2 cellular contexts compared by ENCODE assay signal in genomic region chr20:49691818-49692568, GRCh38.
TF ChIP-seq lines count a peak whose summit lies in the region.

No MANE protein-coding gene starts in this region.

TF ChIP-seq in A549, 52 proteins besides CTCF, POLR2A, EP300 and RAD21 (continued from another document):
- TF ChIP-seq, protein P1, sequence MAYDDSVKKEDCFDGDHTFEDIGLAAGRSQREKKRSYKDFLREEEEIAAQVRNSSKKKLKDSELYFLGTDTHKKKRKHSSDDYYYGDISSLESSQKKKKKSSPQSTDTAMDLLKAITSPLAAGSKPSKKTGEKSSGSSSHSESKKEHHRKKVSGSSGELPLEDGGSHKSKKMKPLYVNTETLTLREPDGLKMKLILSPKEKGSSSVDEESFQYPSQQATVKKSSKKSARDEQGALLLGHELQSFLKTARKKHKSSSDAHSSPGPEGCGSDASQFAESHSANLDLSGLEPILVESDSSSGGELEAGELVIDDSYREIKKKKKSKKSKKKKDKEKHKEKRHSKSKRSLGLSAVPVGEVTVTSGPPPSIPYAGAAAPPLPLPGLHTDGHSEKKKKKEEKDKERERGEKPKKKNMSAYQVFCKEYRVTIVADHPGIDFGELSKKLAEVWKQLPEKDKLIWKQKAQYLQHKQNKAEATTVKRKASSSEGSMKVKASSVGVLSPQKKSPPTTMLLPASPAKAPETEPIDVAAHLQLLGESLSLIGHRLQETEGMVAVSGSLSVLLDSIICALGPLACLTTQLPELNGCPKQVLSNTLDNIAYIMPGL (CRISPR knock-in tag; IDR thresholded peaks at IDR 0.05; ENCODE audit: borderline replicate concordance), result no peak
- no peak for TF ChIP-seq FOSB (CRISPR knock-in tag; IDR thresholded peaks at IDR 0.05)
- no peak for TF ChIP-seq NFE2L2 (conservative IDR thresholded peaks at IDR 0.05; ENCODE audit: low read length)
- TF ChIP-seq HES2 (IDR thresholded peaks at IDR 0.05), result no peak
- TF ChIP-seq, protein P2, sequence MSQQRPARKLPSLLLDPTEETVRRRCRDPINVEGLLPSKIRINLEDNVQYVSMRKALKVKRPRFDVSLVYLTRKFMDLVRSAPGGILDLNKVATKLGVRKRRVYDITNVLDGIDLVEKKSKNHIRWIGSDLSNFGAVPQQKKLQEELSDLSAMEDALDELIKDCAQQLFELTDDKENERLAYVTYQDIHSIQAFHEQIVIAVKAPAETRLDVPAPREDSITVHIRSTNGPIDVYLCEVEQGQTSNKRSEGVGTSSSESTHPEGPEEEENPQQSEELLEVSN (IDR thresholded peaks at IDR 0.05; ENCODE audit: borderline replicate concordance, low read depth), result no peak
- no peak for TF ChIP-seq MYC (IDR thresholded peaks at IDR 0.05; ENCODE audit: borderline replicate concordance, low read length)
- no peak for TF ChIP-seq KDM1A (IDR thresholded peaks at IDR 0.05; ENCODE audit: low read depth)

TF ChIP-seq in GM12878, 131 proteins besides CTCF, POLR2A, EP300 and RAD21 (continued from another document):
- TF ChIP-seq, protein P3, sequence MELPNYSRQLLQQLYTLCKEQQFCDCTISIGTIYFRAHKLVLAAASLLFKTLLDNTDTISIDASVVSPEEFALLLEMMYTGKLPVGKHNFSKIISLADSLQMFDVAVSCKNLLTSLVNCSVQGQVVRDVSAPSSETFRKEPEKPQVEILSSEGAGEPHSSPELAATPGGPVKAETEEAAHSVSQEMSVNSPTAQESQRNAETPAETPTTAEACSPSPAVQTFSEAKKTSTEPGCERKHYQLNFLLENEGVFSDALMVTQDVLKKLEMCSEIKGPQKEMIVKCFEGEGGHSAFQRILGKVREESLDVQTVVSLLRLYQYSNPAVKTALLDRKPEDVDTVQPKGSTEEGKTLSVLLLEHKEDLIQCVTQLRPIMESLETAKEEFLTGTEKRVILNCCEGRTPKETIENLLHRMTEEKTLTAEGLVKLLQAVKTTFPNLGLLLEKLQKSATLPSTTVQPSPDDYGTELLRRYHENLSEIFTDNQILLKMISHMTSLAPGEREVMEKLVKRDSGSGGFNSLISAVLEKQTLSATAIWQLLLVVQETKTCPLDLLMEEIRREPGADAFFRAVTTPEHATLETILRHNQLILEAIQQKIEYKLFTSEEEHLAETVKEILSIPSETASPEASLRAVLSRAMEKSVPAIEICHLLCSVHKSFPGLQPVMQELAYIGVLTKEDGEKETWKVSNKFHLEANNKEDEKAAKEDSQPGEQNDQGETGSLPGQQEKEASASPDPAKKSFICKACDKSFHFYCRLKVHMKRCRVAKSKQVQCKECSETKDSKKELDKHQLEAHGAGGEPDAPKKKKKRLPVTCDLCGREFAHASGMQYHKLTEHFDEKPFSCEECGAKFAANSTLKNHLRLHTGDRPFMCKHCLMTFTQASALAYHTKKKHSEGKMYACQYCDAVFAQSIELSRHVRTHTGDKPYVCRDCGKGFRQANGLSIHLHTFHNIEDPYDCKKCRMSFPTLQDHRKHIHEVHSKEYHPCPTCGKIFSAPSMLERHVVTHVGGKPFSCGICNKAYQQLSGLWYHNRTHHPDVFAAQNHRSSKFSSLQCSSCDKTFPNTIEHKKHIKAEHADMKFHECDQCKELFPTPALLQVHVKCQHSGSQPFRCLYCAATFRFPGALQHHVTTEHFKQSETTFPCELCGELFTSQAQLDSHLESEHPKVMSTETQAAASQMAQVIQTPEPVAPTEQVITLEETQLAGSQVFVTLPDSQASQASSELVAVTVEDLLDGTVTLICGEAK (IDR thresholded peaks at IDR 0.05; ENCODE audit: borderline replicate concordance), result no peak
- TF ChIP-seq MEF2B (IDR thresholded peaks at IDR 0.05; ENCODE audit: partially characterized antibody, poor library complexity, severe bottlenecking) (no peak), ATF3 (IDR thresholded peaks at IDR 0.05; ENCODE audit: borderline replicate concordance, extremely low read depth, low read depth, low read length) (no peak), POLR2AphosphoS2 (IDR thresholded peaks at IDR 0.05; ENCODE audit: low read depth, low read length) (no peak), EGR1 (IDR thresholded peaks at IDR 0.05; ENCODE audit: borderline replicate concordance in 1 of 2, low read depth in 2 of 2, low read length in 2 of 2) (no peak), PKNOX1 (IDR thresholded peaks at IDR 0.05) (no peak), DPF2 (IDR thresholded peaks at IDR 0.05) (no peak), ZNF217 (IDR thresholded peaks at IDR 0.05) (no peak), MEF2A (IDR thresholded peaks at IDR 0.05; ENCODE audit: insufficient read depth, low read depth, low read length) (no peak), CUX1 (IDR thresholded peaks at IDR 0.05; ENCODE audit: insufficient replicate concordance, low read depth, low read length) (no peak)
- TF ChIP-seq, protein P4, sequence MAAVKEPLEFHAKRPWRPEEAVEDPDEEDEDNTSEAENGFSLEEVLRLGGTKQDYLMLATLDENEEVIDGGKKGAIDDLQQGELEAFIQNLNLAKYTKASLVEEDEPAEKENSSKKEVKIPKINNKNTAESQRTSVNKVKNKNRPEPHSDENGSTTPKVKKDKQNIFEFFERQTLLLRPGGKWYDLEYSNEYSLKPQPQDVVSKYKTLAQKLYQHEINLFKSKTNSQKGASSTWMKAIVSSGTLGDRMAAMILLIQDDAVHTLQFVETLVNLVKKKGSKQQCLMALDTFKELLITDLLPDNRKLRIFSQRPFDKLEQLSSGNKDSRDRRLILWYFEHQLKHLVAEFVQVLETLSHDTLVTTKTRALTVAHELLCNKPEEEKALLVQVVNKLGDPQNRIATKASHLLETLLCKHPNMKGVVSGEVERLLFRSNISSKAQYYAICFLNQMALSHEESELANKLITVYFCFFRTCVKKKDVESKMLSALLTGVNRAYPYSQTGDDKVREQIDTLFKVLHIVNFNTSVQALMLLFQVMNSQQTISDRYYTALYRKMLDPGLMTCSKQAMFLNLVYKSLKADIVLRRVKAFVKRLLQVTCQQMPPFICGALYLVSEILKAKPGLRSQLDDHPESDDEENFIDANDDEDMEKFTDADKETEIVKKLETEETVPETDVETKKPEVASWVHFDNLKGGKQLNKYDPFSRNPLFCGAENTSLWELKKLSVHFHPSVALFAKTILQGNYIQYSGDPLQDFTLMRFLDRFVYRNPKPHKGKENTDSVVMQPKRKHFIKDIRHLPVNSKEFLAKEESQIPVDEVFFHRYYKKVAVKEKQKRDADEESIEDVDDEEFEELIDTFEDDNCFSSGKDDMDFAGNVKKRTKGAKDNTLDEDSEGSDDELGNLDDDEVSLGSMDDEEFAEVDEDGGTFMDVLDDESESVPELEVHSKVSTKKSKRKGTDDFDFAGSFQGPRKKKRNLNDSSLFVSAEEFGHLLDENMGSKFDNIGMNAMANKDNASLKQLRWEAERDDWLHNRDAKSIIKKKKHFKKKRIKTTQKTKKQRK (IDR thresholded peaks at IDR 0.05; ENCODE audit: low read depth, low read length), result no peak
